2 cellular contexts compared by ENCODE assay signal in genomic region chr9:121312169-121312568, GRCh38.
TF ChIP-seq lines count a peak whose summit lies in the region.

No MANE protein-coding gene starts in this region.

TF ChIP-seq in IMR-90, 13 proteins besides CTCF, POLR2A, EP300 and RAD21:
- TF ChIP-seq SMC3 (IDR thresholded peaks at IDR 0.05; ENCODE audit: low read depth, low read length) (no peak), CHD1 (IDR thresholded peaks at IDR 0.05; ENCODE audit: low read depth, low read length) (no peak), MAFK (IDR thresholded peaks at IDR 0.05; ENCODE audit: low read depth, low read length) (no peak), USF2 (IDR thresholded peaks at IDR 0.05; ENCODE audit: low read depth, low read length) (no peak), NFE2L2 (IDR thresholded peaks at IDR 0.05; ENCODE audit: low read depth, low read length) (no peak), RCOR1 (IDR thresholded peaks at IDR 0.05; ENCODE audit: insufficient replicate concordance, low read length) (no peak), MXI1 (IDR thresholded peaks at IDR 0.05; ENCODE audit: borderline replicate concordance, low read depth, low read length) (no peak), ELK1 (IDR thresholded peaks at IDR 0.05; ENCODE audit: borderline replicate concordance, low read depth, low read length) (no peak), CEBPB (IDR thresholded peaks at IDR 0.05; ENCODE audit: low read depth, low read length) (no peak), RFX5 (IDR thresholded peaks at IDR 0.05; ENCODE audit: low read depth, low read length) (no peak)

TF ChIP-seq in K562, 482 proteins besides CTCF, POLR2A, EP300 and RAD21:
- TF ChIP-seq CBX2 (IDR thresholded peaks at IDR 0.05; ENCODE audit: insufficient read depth, low read length, poor library complexity, severe bottlenecking) (no peak), CBX1 (IDR thresholded peaks at IDR 0.05; ENCODE audit: low read depth) (no peak), FOSL1 (tag; conservative IDR thresholded peaks at IDR 0.05) (no peak), PTBP1 (IDR thresholded peaks at IDR 0.05; ENCODE audit: low read depth, low read length) (no peak), CREB3L1 (IDR thresholded peaks at IDR 0.05; ENCODE audit: borderline replicate concordance, low read depth) (no peak), NCOA2 (IDR thresholded peaks at IDR 0.05; ENCODE audit: partially characterized antibody in 2 of 2) (no peak), ZNF695 (CRISPR knock-in tag; IDR thresholded peaks at IDR 0.05) (no peak), ZNF232 (CRISPR knock-in tag; IDR thresholded peaks at IDR 0.05) (no peak), HEY1 (CRISPR knock-in tag; IDR thresholded peaks at IDR 0.05; ENCODE audit: borderline replicate concordance) (no peak), GTF2B (IDR thresholded peaks at IDR 0.05; ENCODE audit: extremely low read depth, insufficient read length) (no peak), SMAD2 (IDR thresholded peaks at IDR 0.05; ENCODE audit: low read depth, low read length) (no peak), MTF1 (CRISPR knock-in tag; IDR thresholded peaks at IDR 0.05; ENCODE audit: borderline replicate concordance) (no peak), ZNF512 (tag; IDR thresholded peaks at IDR 0.05) (no peak), IRF9 (tag; IDR thresholded peaks at IDR 0.05) (no peak), ZNF24 (IDR thresholded peaks at IDR 0.05) (no peak), ZNF23 (CRISPR knock-in tag; IDR thresholded peaks at IDR 0.05) (no peak)
